9 cellular contexts compared by ENCODE assay signal in the genomic region with DNA sequence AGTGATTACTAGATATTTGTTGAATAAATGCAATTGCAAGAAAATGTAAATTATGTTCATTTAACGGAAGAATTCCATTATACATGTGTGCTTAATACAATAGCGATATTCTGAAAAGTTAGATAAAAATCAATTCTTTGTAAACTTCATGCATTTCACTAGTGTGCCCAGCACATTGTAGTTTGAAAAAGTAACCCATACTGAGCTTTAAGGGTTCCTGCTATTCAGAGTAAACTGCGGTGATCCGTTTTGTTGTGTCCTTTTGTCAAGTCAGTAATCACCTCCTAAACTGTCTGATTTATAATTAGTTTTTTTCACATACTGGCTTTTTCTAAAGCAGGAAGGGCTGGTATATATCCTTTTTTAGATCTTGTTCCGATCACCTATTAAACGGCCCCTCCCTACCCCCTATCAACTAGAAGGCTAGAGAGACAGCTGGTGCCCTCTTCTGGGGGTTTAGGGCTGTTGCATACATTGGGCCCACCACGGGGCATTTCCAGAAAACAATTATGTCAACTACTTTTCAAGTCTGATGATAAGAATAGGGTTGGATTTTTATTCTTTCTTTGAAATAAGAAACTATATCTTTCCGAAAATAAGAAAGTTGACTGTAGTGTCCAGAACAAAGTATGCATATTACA. TPM values are rescaled to one million over a fixed set of nuclear protein-coding genes. Genes with fewer than 3 reads are reported as not detected.
DNase-seq lines count a peak whose midpoint lies in the region; ATAC-seq and TF ChIP-seq lines count a peak whose summit lies in the region.
"Had no signal": no experiment of that assay in that cellular context is flagged by ENCODE, and none has a peak within 500 bp of the region (broad histone marks: within the 10 kb centered on the region; RNA-seq: fewer than 3 reads in every experiment).

No MANE protein-coding gene starts in this region.

- H3K27ac ChIP-seq in left ventricle myocardium inferior (replicated peaks) (no peak overlapping the region), stomach (no peak overlapping the region)

- DNase-seq in NCI-H2107 treated with DMSO at 0.1 percent for 48 hours (lab: John Stamatoyannopoulos, UW; ENCODE audit: unreplicated experiment) (peak; percentile 3), NCI-H2107 (lab: John Stamatoyannopoulos, UW) (no peak), SW480 (ENCODE audit: low spot score) (peak; percentile 54), left ventricle myocardium inferior (no peak), stomach (no peak)
- no peak for DNase-seq in stimulated activated naive CD4-positive, alpha-beta T cell treated with Interleukin-2 at 50 U/mL for 16 hours (lab: John Stamatoyannopoulos, UW)

- 19 to 32% (median 23%) methylated on average over 8 of the region's 8 CpGs for WGBS in stomach, 5 donors

- peak; percentile 40 for ATAC-seq in HG03432 (IDR thresholded peaks at IDR 0.05; ENCODE audit: unreplicated experiment)
- no peak for ATAC-seq in activated CD4-positive, CD25-positive, alpha-beta regulatory T cell treated with anti-CD3 and anti-CD28 coated beads, Interleukin-2, amount 50 U/mL, for 24 hours

- H3K36me3 ChIP-seq in left ventricle myocardium inferior (no peaks in the 10 kb centered on the region), stomach (no peaks in the 10 kb centered on the region)

- TF ChIP-seq CTCF in left ventricle myocardium inferior (IDR thresholded peaks at IDR 0.05; ENCODE audit: borderline replicate concordance) (peak; percentile 74), stomach (IDR thresholded peaks at IDR 0.05) (peak in 4 of 7 experiments; percentile 20 to 36 (median 25))

- H3K27me3 ChIP-seq in left ventricle myocardium inferior (ENCODE audit: low read depth) = no peaks in the 10 kb centered on the region
- H3K27me3 ChIP-seq in stomach = peaks cover 0 to 4% (median 0%) of the 10 kb centered on the region in 3 donors

- H3K4me1 ChIP-seq in left ventricle myocardium inferior (no peaks in the 10 kb centered on the region), stomach (no peaks in the 10 kb centered on the region)

- H3K4me3 ChIP-seq in left ventricle myocardium inferior = no peak overlapping the region
- no peak overlapping the region for H3K4me3 ChIP-seq in stomach

- no peaks in the 10 kb centered on the region for H3K9me3 ChIP-seq in left ventricle myocardium inferior (replicated peaks)
- no peaks in the 10 kb centered on the region for H3K9me3 ChIP-seq in stomach

- TF ChIP-seq EP300 in stomach (IDR thresholded peaks at IDR 0.05) = no peak

- intact Hi-C loops in left ventricle myocardium inferior (cut with micrococcal nuclease) = loop anchor here (5.0 kb wide), 1 partner anchor 151 kb away; no protein-coding TSS in a partner anchor
- intact Hi-C loops in stomach (cut with DNase I; ENCODE audit: low total_unique reads) = no loop called here

- TF ChIP-seq POLR2A in stomach (IDR thresholded peaks at IDR 0.05) = no peak

RNA-seq across cellular contexts. Expression of gene BMP15, which starts 7.0 kb away (rescaled TPM):
- not detected for total RNA-seq in left ventricle myocardium inferior
- total RNA-seq in stomach = not detected
- polyA plus RNA-seq in stomach = not detected
- total RNA-seq: CD4-positive, CD25-positive, alpha-beta regulatory T cell had no signal
- polyA plus RNA-seq: CD4-positive, CD25-positive, alpha-beta regulatory T cell had no signal

Comparison
In these comparisons a context has a peak if more than half of its experiments do, and no peak if none do; other contexts are left out.
1. DNase-seq: peak in NCI-H2107 treated with DMSO at 0.1 percent for 48 hours (single experiment) and SW480 (single experiment); none in NCI-H2107 (single experiment), left ventricle myocardium inferior (single experiment), stomach (single experiment) and stimulated activated naive CD4-positive, alpha-beta T cell treated with Interleukin-2 at 50 U/mL for 16 hours (single experiment).